In genomic region chr19:2638417-2638940, GRCh38 we compare ENCODE assay signal across 25 cellular contexts.
"Had no signal": no experiment of that assay in that cellular context is flagged by ENCODE, and none has a peak within 500 bp of the region (broad histone marks: within the 10 kb centered on the region; RNA-seq: fewer than 3 reads in every experiment).

No MANE protein-coding gene starts in this region.

- H3K4me3 Mint-ChIP-seq: activated CD4-positive, alpha-beta T cell treated with anti-CD3 and anti-CD28 coated beads, Interleukin-2, amount 10 ng/mL, durations not matched to agents 24 days and 14 days; activated CD8-positive, alpha-beta T cell treated with anti-CD3 and anti-CD28 coated beads, Interleukin-2, amount 10 ng/mL, durations not matched to agents 7 days and 5 days; activated naive CD4-positive, alpha-beta T cell treated with anti-CD3 and anti-CD28 coated beads, Interleukin-2, amount 50 U/mL, for 24 hours; activated T-helper 1 cell treated with anti-CD3 and anti-CD28 coated beads, Interleukin-12 subunit alpha, Interleukin-12 subunit beta, Interleukin-2, Interleukin-4 antibody, amounts not matched to agents 30 ng/mL and 10 ng/mL and 1 ng/mL, durations not matched to agents 14 hours and 24 hours and 36 hours; brain; dendritic cell treated with granulocyte-macrophage colony-stimulating factor and Interleukin-4, amounts not matched to agents 40 ng/mL and 50 ng/mL, for 4 days; mesothelial cell of epicardium; natural killer cell treated with Interleukin-12 subunit alpha and Interleukin-12 subunit beta and Interleukin-15 and Interleukin-18, amount 100 ng/mL, for 72 hours; T-helper 2 cell treated with Interferon-gamma antibody and Interleukin-4, amounts not matched to agents 5 μg/mL and 100 μg/mL, for 36 hours; type B pancreatic cell had no signal

- H3K9me3 ChIP-seq: left lung, pancreas, psoas muscle, right atrium auricular region, thoracic aorta, vagina had no signal

- H3K27ac Mint-ChIP-seq: activated CD8-positive, alpha-beta T cell treated with anti-CD3 and anti-CD28 coated beads, Interleukin-2, amount 10 ng/mL, durations not matched to agents 7 days and 5 days; activated naive CD4-positive, alpha-beta T cell treated with anti-CD3 and anti-CD28 coated beads, Interleukin-2, amount 50 U/mL, for 24 hours; activated T-helper 1 cell treated with anti-CD3 and anti-CD28 coated beads, Interleukin-12 subunit alpha, Interleukin-12 subunit beta, Interleukin-2, Interleukin-4 antibody, amounts not matched to agents 30 ng/mL and 10 ng/mL and 1 ng/mL, durations not matched to agents 14 hours and 24 hours and 36 hours; brain; mesothelial cell of epicardium; T-helper 2 cell treated with Interferon-gamma antibody and Interleukin-4, amounts not matched to agents 5 μg/mL and 100 μg/mL, for 36 hours; type B pancreatic cell had no signal

- H3K27ac ChIP-seq: psoas muscle, right atrium auricular region, thoracic aorta, vagina, VCaP had no signal

- H3K27me3 Mint-ChIP-seq: activated naive CD4-positive, alpha-beta T cell treated with anti-CD3 and anti-CD28 coated beads, Interleukin-2, amount 50 U/mL, for 24 hours; natural killer cell treated with Interleukin-12 subunit alpha and Interleukin-12 subunit beta and Interleukin-15 and Interleukin-18, amount 100 ng/mL, for 72 hours; type B pancreatic cell had no signal

- H3K9me3 Mint-ChIP-seq: activated CD4-positive, alpha-beta T cell treated with anti-CD3 and anti-CD28 coated beads, Interleukin-2, amount 10 ng/mL, durations not matched to agents 24 days and 14 days; activated naive CD4-positive, alpha-beta T cell treated with anti-CD3 and anti-CD28 coated beads, Interleukin-2, amount 50 U/mL, for 24 hours; activated T-helper 1 cell treated with anti-CD3 and anti-CD28 coated beads, Interleukin-12 subunit alpha, Interleukin-12 subunit beta, Interleukin-2, Interleukin-4 antibody, amounts not matched to agents 30 ng/mL and 10 ng/mL and 1 ng/mL, durations not matched to agents 14 hours and 24 hours and 36 hours; brain; dendritic cell treated with granulocyte-macrophage colony-stimulating factor and Interleukin-4, amounts not matched to agents 40 ng/mL and 50 ng/mL, for 4 days; mesothelial cell of epicardium; natural killer cell treated with Interleukin-12 subunit alpha and Interleukin-12 subunit beta and Interleukin-15 and Interleukin-18, amount 100 ng/mL, for 72 hours; T-helper 2 cell treated with Interferon-gamma antibody and Interleukin-4, amounts not matched to agents 5 μg/mL and 100 μg/mL, for 36 hours; type B pancreatic cell had no signal

- H3K4me1 ChIP-seq: psoas muscle had no signal

- FAIRE-seq: endothelial cell of umbilical vein, pancreas had no signal

- ATAC-seq: activated CD4-positive, CD25-positive, alpha-beta regulatory T cell treated with anti-CD3 and anti-CD28 coated beads, Interleukin-2, amount 50 U/mL, for 24 hours; activated CD8-positive, alpha-beta T cell treated with anti-CD3 and anti-CD28 coated beads, Interleukin-2, amount 10 ng/mL, durations not matched to agents 7 days and 5 days; esophagus mucosa; left lung; natural killer cell treated with Interleukin-12 subunit alpha and Interleukin-12 subunit beta and Interleukin-15 and Interleukin-18, amount 100 ng/mL, for 72 hours; pancreas; psoas muscle had no signal

- H3K36me3 Mint-ChIP-seq: activated naive CD4-positive, alpha-beta T cell treated with anti-CD3 and anti-CD28 coated beads, Interleukin-2, amount 50 U/mL, for 24 hours; brain; mesothelial cell of epicardium; natural killer cell treated with Interleukin-12 subunit alpha and Interleukin-12 subunit beta and Interleukin-15 and Interleukin-18, amount 100 ng/mL, for 72 hours; type B pancreatic cell had no signal

- DNase-seq: activated CD4-positive, alpha-beta T cell treated with anti-CD3 and anti-CD28 coated beads, Interleukin-2, amount 10 ng/mL, durations not matched to agents 24 days and 14 days; activated CD8-positive, alpha-beta T cell treated with anti-CD3 and anti-CD28 coated beads, Interleukin-2, amount 10 ng/mL, durations not matched to agents 7 days and 5 days; activated gamma-delta T cell; effector memory CD4-positive, alpha-beta T cell; foreskin melanocyte; psoas muscle; stimulated activated CD4-positive, alpha-beta T cell treated with anti-CD3 and anti-CD28 coated beads, Interleukin-4, amount 100 ng/mL, for 4 hours had no signal

- H3K4me3 ChIP-seq: left lung, lung, pancreas, psoas muscle, right atrium auricular region, thoracic aorta, vagina had no signal

- H3K36me3 ChIP-seq: left lung, pancreas, right atrium auricular region, thoracic aorta, vagina had no signal

- H3K27me3 ChIP-seq: left lung, pancreas, right atrium auricular region, vagina had no signal
